1 cellular context compared by ENCODE assay signal in genomic region chr14:34981743-34982420, GRCh38.
TF ChIP-seq lines count a peak whose summit lies in the region.

No MANE protein-coding gene starts in this region.

TF ChIP-seq in H1, 55 proteins besides CTCF, POLR2A, EP300 and RAD21 (continued from another document):
- TF ChIP-seq ZNF274 (IDR thresholded peaks at IDR 0.05; ENCODE audit: borderline replicate concordance, extremely low read depth, low read length): no peak
